ENCODE assay signal across 28 cellular contexts in genomic region chr3:121913305-121913704, GRCh38. TPM values are rescaled to one million over a fixed set of nuclear protein-coding genes. Genes with fewer than 3 reads are reported as not detected.
"Had no signal": no experiment of that assay in that cellular context is flagged by ENCODE, and none has a peak within 500 bp of the region (broad histone marks: within the 10 kb centered on the region; RNA-seq: fewer than 3 reads in every experiment).

No MANE protein-coding gene starts in this region.

- ATAC-seq: esophagus mucosa; left lobe of liver; lower lobe of right lung; natural killer cell treated with Interleukin-12 subunit alpha and Interleukin-12 subunit beta and Interleukin-15 and Interleukin-18, amount 100 ng/mL, for 72 hours; right cardiac atrium; SK-N-SH treated with all-trans-retinoic acid at 6 μM for 48 hours had no signal

- H3K9me3 ChIP-seq: adrenal gland, ascending aorta, lower lobe of right lung, uterus had no signal

- H3K4me1 Mint-ChIP-seq: activated naive CD8-positive, alpha-beta T cell treated with anti-CD3 and anti-CD28 coated beads for 36 hours had no signal

- FAIRE-seq: kidney had no signal

- H3K9me3 Mint-ChIP-seq: activated naive CD4-positive, alpha-beta T cell treated with anti-CD3 and anti-CD28 coated beads for 36 hours; T-helper 2 cell treated with Interferon-gamma antibody and Interleukin-4, amounts not matched to agents 5 μg/mL and 100 μg/mL, for 36 hours had no signal

- H3K27me3 ChIP-seq: adrenal gland, ascending aorta, brain microvascular endothelial cell, uterus had no signal

- H3K4me1 ChIP-seq: adrenal gland, ascending aorta, lower lobe of right lung, uterus had no signal

- H3K27me3 Mint-ChIP-seq: activated B cell treated with CpG ODN at 0.5 μM for 24 hours; activated CD4-positive, alpha-beta memory T cell treated with anti-CD3 and anti-CD28 coated beads for 36 hours; activated naive CD8-positive, alpha-beta T cell treated with anti-CD3 and anti-CD28 coated beads for 36 hours; natural killer cell treated with Interleukin-12 subunit alpha and Interleukin-12 subunit beta and Interleukin-15 and Interleukin-18, amount 100 ng/mL, for 72 hours; type B pancreatic cell had no signal

- H3K4me3 Mint-ChIP-seq: activated B cell treated with CpG ODN at 0.5 μM for 24 hours; activated CD4-positive, alpha-beta memory T cell treated with anti-CD3 and anti-CD28 coated beads for 36 hours; activated naive CD4-positive, alpha-beta T cell treated with anti-CD3 and anti-CD28 coated beads for 36 hours; activated naive CD8-positive, alpha-beta T cell treated with anti-CD3 and anti-CD28 coated beads for 36 hours; endodermal cell; natural killer cell treated with Interleukin-12 subunit alpha and Interleukin-12 subunit beta and Interleukin-15 and Interleukin-18, amount 100 ng/mL, for 72 hours; T-helper 2 cell treated with Interferon-gamma antibody and Interleukin-4, amounts not matched to agents 5 μg/mL and 100 μg/mL, for 36 hours; type B pancreatic cell had no signal

- H3K36me3 ChIP-seq: adrenal gland, ascending aorta, brain microvascular endothelial cell, uterus had no signal

- H3K27ac Mint-ChIP-seq: activated CD4-positive, alpha-beta memory T cell treated with anti-CD3 and anti-CD28 coated beads for 36 hours; activated naive CD4-positive, alpha-beta T cell treated with anti-CD3 and anti-CD28 coated beads for 36 hours; activated naive CD8-positive, alpha-beta T cell treated with anti-CD3 and anti-CD28 coated beads for 36 hours; endodermal cell; natural killer cell treated with Interleukin-12 subunit alpha and Interleukin-12 subunit beta and Interleukin-15 and Interleukin-18, amount 100 ng/mL, for 72 hours; T-helper 2 cell treated with Interferon-gamma antibody and Interleukin-4, amounts not matched to agents 5 μg/mL and 100 μg/mL, for 36 hours; type B pancreatic cell had no signal

- DNase-seq: activated B cell treated with CpG ODN at 0.5 μM for 24 hours; activated CD4-positive, alpha-beta memory T cell treated with anti-CD3 and anti-CD28 coated beads for 36 hours; activated CD8-positive, alpha-beta memory T cell treated with anti-CD3 and anti-CD28 coated beads, Interleukin-2, amount 50 U/mL, for 4 hours; activated effector memory CD4-positive, alpha-beta T cell treated with anti-CD3 and anti-CD28 coated beads, Interleukin-2, amount 50 U/mL, for 16 hours; activated naive CD4-positive, alpha-beta T cell treated with anti-CD3 and anti-CD28 coated beads for 36 hours; activated naive CD8-positive, alpha-beta T cell treated with anti-CD3 and anti-CD28 coated beads for 36 hours; activated T-cell treated with anti-CD3 and anti-CD28 coated beads, Interleukin-2, amount 50 U/mL, for 48 hours; adrenal gland; brain microvascular endothelial cell; endodermal cell; foreskin fibroblast; head of caudate nucleus; hippocampal formation; kidney; lower lobe of right lung; mesendoderm; posterior cingulate gyrus; right cardiac atrium; stimulated activated CD4-positive, alpha-beta T cell treated with anti-CD3 and anti-CD28 coated beads, Interleukin-2, amount 100 ng/mL, for 48 hours; stimulated activated naive CD4-positive, alpha-beta T cell treated with Interleukin-2 at 50 U/mL for 16 hours; uterus had no signal

- H3K27ac ChIP-seq: ascending aorta, brain microvascular endothelial cell, lower lobe of right lung, uterus had no signal

- H3K4me3 ChIP-seq: adrenal gland, ascending aorta, lower lobe of right lung, uterus had no signal

RNA-seq across cellular contexts. Expression of gene SLC15A2, which starts 19.1 kb away (rescaled TPM):
- total RNA-seq: ascending aorta had no signal
